8 cellular contexts compared by ENCODE assay signal in the genomic region with DNA sequence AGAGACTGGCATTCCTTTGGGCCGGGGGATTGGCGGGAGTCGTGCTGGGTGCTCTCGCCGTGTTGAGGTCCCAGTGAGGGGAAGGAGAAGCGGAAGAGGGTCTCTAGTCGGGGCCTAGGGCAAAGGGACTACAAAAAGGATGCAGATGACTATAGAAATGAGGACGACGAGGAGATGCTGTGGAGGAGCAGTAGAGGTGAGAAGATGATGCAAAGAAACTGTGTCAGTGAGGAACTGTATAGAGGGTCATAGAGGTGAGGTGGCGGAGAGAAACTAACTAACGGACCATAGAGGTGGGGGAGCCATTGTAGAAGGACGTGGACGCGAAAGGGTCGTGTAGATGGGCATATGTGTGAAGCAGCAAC. TPM values are rescaled to one million over a fixed set of nuclear protein-coding genes. Genes with fewer than 3 reads are reported as not detected.
A peak's percentile ranks its signal among the peaks of the same experiment; 100 is the strongest.
DNase-seq lines count a peak whose midpoint lies in the region; ATAC-seq, FAIRE-seq and TF ChIP-seq lines count a peak whose summit lies in the region.

No MANE protein-coding gene starts in this region.

- H3K27ac ChIP-seq in left ventricle myocardium inferior (replicated peaks) (peak overlapping the region; percentile 82), mesendoderm (ENCODE audit: low read depth, low read length) (no peak overlapping the region)

- H4K5ac ChIP-seq in mesendoderm (ENCODE audit: low read length), result no peak overlapping the region

- peaks cover 36% of the 10 kb centered on the region for H3K79me2 ChIP-seq in mesendoderm (ENCODE audit: control insufficient read depth, insufficient read depth, low read length)

- no peak overlapping the region for H3K18ac ChIP-seq in mesendoderm (ENCODE audit: low read length)

- in situ Hi-C loops in astrocyte of the cerebellum (cut with HindIII; ENCODE audit: low sequenced_read_pairs), result no loop called here

- peaks cover 40% of the 10 kb centered on the region for H3K4me1 ChIP-seq in left ventricle myocardium inferior
- H3K4me1 ChIP-seq in mesendoderm (ENCODE audit: control insufficient read depth, low read depth, low read length), result peaks cover 6% of the 10 kb centered on the region

- H3K4ac ChIP-seq in mesendoderm (ENCODE audit: low read depth, low read length), result peak overlapping the region; percentile 24

- peak overlapping the region; percentile 100 for H3K9ac ChIP-seq in mesendoderm (ENCODE audit: low read length)

- intact Hi-C loops in left ventricle myocardium inferior (cut with micrococcal nuclease) (no loop called here), left ventricle myocardium superior (cut with micrococcal nuclease) (no loop called here)

- H2BK15ac ChIP-seq in mesendoderm (replicated peaks; ENCODE audit: low read depth), result no peak overlapping the region

- no peak for TF ChIP-seq CTCF in left ventricle myocardium inferior (IDR thresholded peaks at IDR 0.05; ENCODE audit: borderline replicate concordance)
- TF ChIP-seq CTCF in astrocyte of the cerebellum (IDR thresholded peaks at IDR 0.05; ENCODE audit: low read depth, low read length, missing control alignments), result no peak
- no peak for TF ChIP-seq CTCF in D721Med (IDR thresholded peaks at IDR 0.05; ENCODE audit: insufficient read depth, missing control alignments)

- H3K4me2 ChIP-seq in mesendoderm (ENCODE audit: low read length), result peak overlapping the region; percentile 96

- H3K36me3 ChIP-seq in left ventricle myocardium inferior (peaks cover 47% of the 10 kb centered on the region), mesendoderm (ENCODE audit: control insufficient read depth, insufficient read depth, low read length) (peaks cover 11% of the 10 kb centered on the region)

- WGBS in mesendoderm (ENCODE audit: extremely low coverage, insufficient coverage, low lambda C conversion rate), result no CpG with 5 or more reads among the region's 15 CpGs

- DNase-seq in left ventricle myocardium inferior (no peak), left ventricle myocardium superior (no peak), astrocyte of the cerebellum (ENCODE audit: low read depth) (no peak), mesendoderm (no peak), GOT3 (lab: John Stamatoyannopoulos, UW) (no peak), D721Med (ENCODE audit: insufficient read length, low spot score) (no peak)
- no peak for DNase-seq in effector CD4-positive, alpha-beta T cell

- H3K9me3 ChIP-seq in left ventricle myocardium inferior (replicated peaks), result no peaks in the 10 kb centered on the region

- H3K23ac ChIP-seq in mesendoderm (ENCODE audit: low read length), result peak overlapping the region; percentile 66

- peak overlapping the region; percentile 99 for H2AK5ac ChIP-seq in mesendoderm (ENCODE audit: low read length)

- H2BK5ac ChIP-seq in mesendoderm (ENCODE audit: low read length), result no peak overlapping the region

- H4K8ac ChIP-seq in mesendoderm (ENCODE audit: low read depth, low read length), result no peak overlapping the region

- no peaks in the 10 kb centered on the region for H3K27me3 ChIP-seq in left ventricle myocardium inferior (ENCODE audit: low read depth)
- H3K27me3 ChIP-seq in mesendoderm (ENCODE audit: insufficient read depth, low read length, poor library complexity), result no peaks in the 10 kb centered on the region

- FAIRE-seq in D721Med (lab: Jason Lieb, UNC), result no peak

- peak overlapping the region; percentile 100 for H3K56ac ChIP-seq in mesendoderm (ENCODE audit: low read length)

- no peak overlapping the region for H2BK120ac ChIP-seq in mesendoderm (ENCODE audit: low read depth, low read length)

- H3K4me3 ChIP-seq in left ventricle myocardium inferior (peak overlapping the region; percentile 78), astrocyte of the cerebellum (ENCODE audit: low read depth, low read length) (peak overlapping the region; percentile 98), mesendoderm (ENCODE audit: low read length) (peak overlapping the region; percentile 100)

- peaks cover 27% of the 10 kb centered on the region for H3K79me1 ChIP-seq in mesendoderm (ENCODE audit: low read length)

- no peak for ATAC-seq in left ventricle myocardium superior
- ATAC-seq in HG03139 (IDR thresholded peaks at IDR 0.05; ENCODE audit: unreplicated experiment), result no peak

RNA-seq across cellular contexts. Expression of a gene that starts 0.3 kb away (rescaled TPM):
- total RNA-seq in left ventricle myocardium inferior (7.3 TPM), left ventricle myocardium superior (8.0 TPM)
- polyA plus RNA-seq in mesendoderm (2013, experiment 1 of 2), result 20.1 TPM
- polyA plus RNA-seq in mesendoderm (2013, experiment 2 of 2), result 19.7 TPM

RNA-seq across cellular contexts. Expression of a gene that starts 0.4 kb away (rescaled TPM):
- total RNA-seq in left ventricle myocardium inferior, result 49.7 TPM
- total RNA-seq in left ventricle myocardium superior, result 55.9 TPM
- polyA plus RNA-seq in mesendoderm (2013, experiment 1 of 2), result 78.0 TPM
- polyA plus RNA-seq in mesendoderm (2013, experiment 2 of 2), result 74.1 TPM

RNA-seq across cellular contexts. Expression of a gene that starts 11.9 kb away (rescaled TPM):
- 35.6 TPM for total RNA-seq in left ventricle myocardium inferior
- total RNA-seq in left ventricle myocardium superior, result 44.9 TPM
- polyA plus RNA-seq in mesendoderm (2013, experiment 1 of 2), result 41.5 TPM
- polyA plus RNA-seq in mesendoderm (2013, experiment 2 of 2), result 42.1 TPM

RNA-seq across cellular contexts. Expression of a gene that starts 18.4 kb away (rescaled TPM):
- total RNA-seq in left ventricle myocardium inferior (0.52 TPM), left ventricle myocardium superior (1.6 TPM)
- polyA plus RNA-seq in mesendoderm (2013, experiment 1 of 2), result 15.2 TPM
- 14.6 TPM for polyA plus RNA-seq in mesendoderm (2013, experiment 2 of 2)

RNA-seq across cellular contexts. Expression of a gene that starts 43.3 kb away (rescaled TPM):
- total RNA-seq in left ventricle myocardium inferior, result 0.27 TPM
- total RNA-seq in left ventricle myocardium superior, result 0.17 TPM
- 0.39 TPM for polyA plus RNA-seq in mesendoderm (2013, experiment 1 of 2)
- 0.39 TPM for polyA plus RNA-seq in mesendoderm (2013, experiment 2 of 2)
